Comparison of ENCODE assay signal across 13 cellular contexts in genomic region chr12:50006754-50007442, GRCh38. TPM values are rescaled to one million over a fixed set of nuclear protein-coding genes. Genes with fewer than 3 reads are reported as not detected.
A peak's percentile ranks its signal among the peaks of the same experiment; 100 is the strongest.
DNase-seq lines count a peak whose midpoint lies in the region; ATAC-seq, FAIRE-seq and TF ChIP-seq lines count a peak whose summit lies in the region.
"Had no signal": no experiment of that assay in that cellular context is flagged by ENCODE, and none has a peak within 500 bp of the region (broad histone marks: within the 10 kb centered on the region; RNA-seq: fewer than 3 reads in every experiment).

No MANE protein-coding gene starts in this region.

- no peaks in the 10 kb centered on the region for H3K27me3 Mint-ChIP-seq in CD4-positive, CD25-positive, alpha-beta regulatory T cell
- H3K27me3 Mint-ChIP-seq: activated naive CD8-positive, alpha-beta T cell treated with anti-CD3 and anti-CD28 coated beads, Interleukin-2, amount 10 ng/mL, durations not matched to agents 7 days and 5 days; naive thymus-derived CD4-positive, alpha-beta T cell had no signal

- H3K36me3 ChIP-seq in CD4-positive, CD25-positive, alpha-beta regulatory T cell (ENCODE audit: control insufficient read depth, insufficient read depth, low read length), result peaks cover 19% of the 10 kb centered on the region
- H3K36me3 ChIP-seq in PC-3 (ENCODE audit: low read depth, low read length), result peaks cover 59% of the 10 kb centered on the region
- H3K36me3 ChIP-seq in brain microvascular endothelial cell (replicated peaks), result no peaks in the 10 kb centered on the region
- no peaks in the 10 kb centered on the region for H3K36me3 ChIP-seq in effector memory CD4-positive, alpha-beta T cell (ENCODE audit: control insufficient read depth, insufficient read depth, low read length)

- no peak overlapping the region for H3K27ac ChIP-seq in CD4-positive, CD25-positive, alpha-beta regulatory T cell (ENCODE audit: insufficient read depth, low read length, poor library complexity, severe bottlenecking)
- H3K27ac ChIP-seq in PC-3 (ENCODE audit: low read length) (no peak overlapping the region), foreskin keratinocyte (no peak overlapping the region), brain microvascular endothelial cell (no peak overlapping the region)
- no peak overlapping the region for H3K27ac ChIP-seq in effector memory CD4-positive, alpha-beta T cell (ENCODE audit: insufficient read depth, low read length, poor library complexity, severe bottlenecking)
- H3K27ac ChIP-seq: SJSA1 had no signal

- H3K27me3 ChIP-seq in CD4-positive, CD25-positive, alpha-beta regulatory T cell (ENCODE audit: control insufficient read depth, insufficient read depth, low read length), result no peaks in the 10 kb centered on the region
- H3K27me3 ChIP-seq in PC-3 (ENCODE audit: low read length) (no peaks in the 10 kb centered on the region), foreskin keratinocyte (no peaks in the 10 kb centered on the region), brain microvascular endothelial cell (replicated peaks) (no peaks in the 10 kb centered on the region)
- H3K27me3 ChIP-seq in effector memory CD4-positive, alpha-beta T cell (replicated peaks; ENCODE audit: control insufficient read depth, insufficient read depth, low read length, poor library complexity, severe bottlenecking), result no peaks in the 10 kb centered on the region
- H3K27me3 ChIP-seq: SJSA1 had no signal

- H2AFZ ChIP-seq in PC-3 (ENCODE audit: low read length), result no peak overlapping the region

- H3K4me2 ChIP-seq in PC-3 (ENCODE audit: low read length), result no peak overlapping the region

- H3K27ac Mint-ChIP-seq in CD4-positive, CD25-positive, alpha-beta regulatory T cell, result peak overlapping the region in 2 of 3 donors; percentile 53 to 68
- H3K27ac Mint-ChIP-seq: activated naive CD8-positive, alpha-beta T cell treated with anti-CD3 and anti-CD28 coated beads, Interleukin-2, amount 10 ng/mL, durations not matched to agents 7 days and 5 days had no signal

- POLR2A ChIA-PET in PC-3 (lab: Charles Lee; ENCODE audit: unreplicated experiment), result interaction anchor here (0.6 kb wide), 2 partner anchors 40 to 266 kb away, joined by 3 read pairs; partner anchors contain the start of gene TMBIM6

- CTCF ChIA-PET in PC-3 (lab: Charles Lee), result no interaction called here

- peak overlapping the region; percentile 54 for H3K4me3 ChIP-seq in CD4-positive, CD25-positive, alpha-beta regulatory T cell (ENCODE audit: low read depth, low read length)
- H3K4me3 ChIP-seq in PC-3 (ENCODE audit: low read length), result no peak overlapping the region
- no peak overlapping the region for H3K4me3 ChIP-seq in brain microvascular endothelial cell (ENCODE audit: low read depth, low read length)
- no peak overlapping the region for H3K4me3 ChIP-seq in effector memory CD4-positive, alpha-beta T cell (ENCODE audit: insufficient read depth, low read depth, low read length, poor library complexity, severe bottlenecking)
- H3K4me3 ChIP-seq: SJSA1 had no signal

- no peaks in the 10 kb centered on the region for H3K9me3 ChIP-seq in CD4-positive, CD25-positive, alpha-beta regulatory T cell (ENCODE audit: control insufficient read depth in 2 of 2, low read length in 2 of 2)
- no peaks in the 10 kb centered on the region for H3K9me3 ChIP-seq in PC-3 (ENCODE audit: low read length)
- no peaks in the 10 kb centered on the region for H3K9me3 ChIP-seq in effector memory CD4-positive, alpha-beta T cell (ENCODE audit: control insufficient read depth, low read length)
- H3K9me3 ChIP-seq: SJSA1 had no signal

- 0 out of 2 replicates have a peak, but pooled peaks cover 6% of the 10 kb centered on the region for H4K20me1 ChIP-seq in PC-3 (ENCODE audit: low read length)

- no peak overlapping the region for H3K9ac ChIP-seq in PC-3 (ENCODE audit: low read length)

- ATAC-seq in CD4-positive, CD25-positive, alpha-beta regulatory T cell (ENCODE audit: low read depth in 2 of 2), result no peak
- ATAC-seq in PC-3, result peak; percentile 88
- peak; percentile 21 for ATAC-seq in foreskin keratinocyte
- no peak for ATAC-seq in HG02884 (IDR thresholded peaks at IDR 0.05; ENCODE audit: unreplicated experiment)
- ATAC-seq in GM18502 (IDR thresholded peaks at IDR 0.05; ENCODE audit: poor library complexity, unreplicated experiment), result no peak
- ATAC-seq: naive thymus-derived CD4-positive, alpha-beta T cell had no signal

- in situ Hi-C loops in brain microvascular endothelial cell (cut with HindIII; ENCODE audit: low pct_ligation_motif_present, low sequenced_read_pairs), result no loop called here

- H3K36me3 Mint-ChIP-seq in CD4-positive, CD25-positive, alpha-beta regulatory T cell, result peaks cover 22% of the 10 kb centered on the region

- DNase-seq in CD4-positive, CD25-positive, alpha-beta regulatory T cell, result no peak
- DNase-seq in H54 (ENCODE audit: insufficient read length, low spot score) (no peak), PC-3 (peak; percentile 38), foreskin keratinocyte (peak; percentile 6 to 33), brain microvascular endothelial cell (no peak)
- DNase-seq in effector memory CD4-positive, alpha-beta T cell, result no peak
- DNase-seq: activated naive CD8-positive, alpha-beta T cell treated with anti-CD3 and anti-CD28 coated beads, Interleukin-2, amount 10 ng/mL, durations not matched to agents 7 days and 5 days; AML-193; naive thymus-derived CD4-positive, alpha-beta T cell; NCI-H2107 had no signal

- no TSS peak for BruUV-seq in PC-3 (replicated peaks; lab: Mats Ljungman, UMichigan)

- no peak for TF ChIP-seq POLR2A in H54 (IDR thresholded peaks at IDR 0.05; ENCODE audit: low read depth, low read length)

- H3K4me3 Mint-ChIP-seq in CD4-positive, CD25-positive, alpha-beta regulatory T cell, result no peak overlapping the region
- H3K4me3 Mint-ChIP-seq: activated naive CD8-positive, alpha-beta T cell treated with anti-CD3 and anti-CD28 coated beads, Interleukin-2, amount 10 ng/mL, durations not matched to agents 7 days and 5 days had no signal

- peaks cover 11% of the 10 kb centered on the region for H3K4me1 ChIP-seq in CD4-positive, CD25-positive, alpha-beta regulatory T cell (ENCODE audit: control insufficient read depth, insufficient read depth, low read length, poor library complexity, severe bottlenecking)
- H3K4me1 ChIP-seq in PC-3 (ENCODE audit: insufficient read depth, low read length), result no peaks in the 10 kb centered on the region; the same call in 1 of the 2 replicates
- no peaks in the 10 kb centered on the region for H3K4me1 ChIP-seq in foreskin keratinocyte
- H3K4me1 ChIP-seq in effector memory CD4-positive, alpha-beta T cell (ENCODE audit: control insufficient read depth, insufficient read depth, low read length, poor library complexity, severe bottlenecking), result no peaks in the 10 kb centered on the region
- H3K4me1 ChIP-seq: SJSA1 had no signal

- no peak for TF ChIP-seq CTCF in PC-3 (conservative IDR thresholded peaks at IDR 0.05; ENCODE audit: low read depth, low read length)
- TF ChIP-seq CTCF in foreskin keratinocyte (conservative IDR thresholded peaks at IDR 0.05), result no peak
- TF ChIP-seq CTCF in brain microvascular endothelial cell (IDR thresholded peaks at IDR 0.05; ENCODE audit: low read depth, low read length, missing control alignments), result no peak

- peaks cover 5 to 23% (median 11%) of the 10 kb centered on the region in 4 donors for H3K4me1 Mint-ChIP-seq in CD4-positive, CD25-positive, alpha-beta regulatory T cell

- H3K9me2 ChIP-seq in PC-3 (replicated peaks; ENCODE audit: low read length), result no peaks in the 10 kb centered on the region

- peak; percentile 66 for FAIRE-seq in H54 (lab: Jason Lieb, UNC)

- H3F3A ChIP-seq in PC-3 (ENCODE audit: low read length, unreplicated experiment), result no peaks in the 10 kb centered on the region

- H3K79me2 ChIP-seq in PC-3 (ENCODE audit: low read length), result peaks cover 49% of the 10 kb centered on the region

- H3K9me3 Mint-ChIP-seq in CD4-positive, CD25-positive, alpha-beta regulatory T cell, result no peaks in the 10 kb centered on the region
- H3K9me3 Mint-ChIP-seq: activated naive CD8-positive, alpha-beta T cell treated with anti-CD3 and anti-CD28 coated beads, Interleukin-2, amount 10 ng/mL, durations not matched to agents 7 days and 5 days; naive thymus-derived CD4-positive, alpha-beta T cell had no signal

- intact Hi-C loops in PC-3 (cut with micrococcal nuclease), result no loop called here

RNA-seq across cellular contexts. Expression of gene RACGAP1, which starts 18.4 kb away (rescaled TPM):
- 17.2 TPM for total RNA-seq in CD4-positive, CD25-positive, alpha-beta regulatory T cell
- 10 to 100 TPM; 17.1 to 22.9 (median 18.0) TPM for polyA plus RNA-seq in CD4-positive, CD25-positive, alpha-beta regulatory T cell
- total RNA-seq in PC-3 (2014; rRNA removed) (95.3 and 97.9 TPM in 2 replicates), foreskin keratinocyte (80.6 and 101 TPM in 2 replicates)
- polyA plus RNA-seq in foreskin keratinocyte, result 34.3 and 48.4 TPM in 2 replicates

RNA-seq across cellular contexts. Expression of gene AQP6, which starts 34.2 kb away (rescaled TPM):
- not detected for total RNA-seq in CD4-positive, CD25-positive, alpha-beta regulatory T cell
- polyA plus RNA-seq in CD4-positive, CD25-positive, alpha-beta regulatory T cell, result not detected
- not detected in 2 replicates for total RNA-seq in PC-3 (2014; rRNA removed)
- 0.03 and 0.11 TPM in 2 replicates for total RNA-seq in foreskin keratinocyte
- 0.11 and 0.16 TPM in 2 replicates for polyA plus RNA-seq in foreskin keratinocyte
- total RNA-seq: activated naive CD8-positive, alpha-beta T cell treated with anti-CD3 and anti-CD28 coated beads, Interleukin-2, amount 10 ng/mL, durations not matched to agents 7 days and 5 days; naive thymus-derived CD4-positive, alpha-beta T cell; SJSA1 had no signal
- polyA plus RNA-seq: naive thymus-derived CD4-positive, alpha-beta T cell had no signal

RNA-seq across cellular contexts. Expression of gene AQP5, which starts 45.2 kb away (rescaled TPM):
- not detected for total RNA-seq in CD4-positive, CD25-positive, alpha-beta regulatory T cell
- not detected for polyA plus RNA-seq in CD4-positive, CD25-positive, alpha-beta regulatory T cell
- total RNA-seq in PC-3 (2014; rRNA removed) (not detected in 2 replicates), foreskin keratinocyte (not detected in 2 replicates)
- not detected in 2 replicates for polyA plus RNA-seq in foreskin keratinocyte
- total RNA-seq: activated naive CD8-positive, alpha-beta T cell treated with anti-CD3 and anti-CD28 coated beads, Interleukin-2, amount 10 ng/mL, durations not matched to agents 7 days and 5 days; naive thymus-derived CD4-positive, alpha-beta T cell; SJSA1 had no signal
- polyA plus RNA-seq: naive thymus-derived CD4-positive, alpha-beta T cell had no signal

RNA-seq across cellular contexts. Expression of gene ASIC1, which starts 50.5 kb away (rescaled TPM):
- 2.1 TPM for total RNA-seq in CD4-positive, CD25-positive, alpha-beta regulatory T cell
- polyA plus RNA-seq in CD4-positive, CD25-positive, alpha-beta regulatory T cell, result under 1 TPM in 3 of 4 donors, not detected in 1; 0.47 to 0.49 (median 0.49) TPM
- 6.0 and 6.3 TPM in 2 replicates for total RNA-seq in PC-3 (2014; rRNA removed)
- total RNA-seq in foreskin keratinocyte, result 3.3 and 4.3 TPM in 2 replicates
- 4.3 and 5.6 TPM in 2 replicates for polyA plus RNA-seq in foreskin keratinocyte

RNA-seq across cellular contexts. Expression of gene AQP2, which starts 56.4 kb away (rescaled TPM):
- total RNA-seq in CD4-positive, CD25-positive, alpha-beta regulatory T cell, result not detected
- not detected for polyA plus RNA-seq in CD4-positive, CD25-positive, alpha-beta regulatory T cell
- total RNA-seq in PC-3 (2014; rRNA removed) (not detected in 2 replicates), foreskin keratinocyte (not detected in 2 replicates)
- not detected in 2 replicates for polyA plus RNA-seq in foreskin keratinocyte
- total RNA-seq: activated naive CD8-positive, alpha-beta T cell treated with anti-CD3 and anti-CD28 coated beads, Interleukin-2, amount 10 ng/mL, durations not matched to agents 7 days and 5 days; naive thymus-derived CD4-positive, alpha-beta T cell; SJSA1 had no signal
- polyA plus RNA-seq: naive thymus-derived CD4-positive, alpha-beta T cell had no signal

Comparison
In these comparisons a context has a peak if more than half of its experiments do, and no peak if none do; other contexts are left out.
1. ATAC-seq: peak in PC-3 (single experiment) and foreskin keratinocyte (single experiment); none in CD4-positive, CD25-positive, alpha-beta regulatory T cell (0 of 2), HG02884 (single experiment) and GM18502 (single experiment).
2. DNase-seq: peak in PC-3 (single experiment) and foreskin keratinocyte (2 of 2); none in CD4-positive, CD25-positive, alpha-beta regulatory T cell (0 of 3), H54 (single experiment), brain microvascular endothelial cell (single experiment) and effector memory CD4-positive, alpha-beta T cell (0 of 3).